Comparison of ENCODE assay signal across 21 cellular contexts in genomic region chr6:129637340-129638054, GRCh38.
A peak's percentile ranks its signal among the peaks of the same experiment; 100 is the strongest.
DNase-seq lines count a peak whose midpoint lies in the region; ATAC-seq, FAIRE-seq and TF ChIP-seq lines count a peak whose summit lies in the region.
"Had no signal": no experiment of that assay in that cellular context is flagged by ENCODE, and none has a peak within 500 bp of the region (broad histone marks: within the 10 kb centered on the region; RNA-seq: fewer than 3 reads in every experiment).

No MANE protein-coding gene starts in this region.

- 45 to 47% methylated on average over 3 of the region's 3 CpGs for WGBS in pancreas, 2 donors
- WGBS in spleen, 5 donors, result 75 to 81% (median 78%) methylated on average over 3 of the region's 3 CpGs

- H3K79me2 ChIP-seq in HCT116 (ENCODE audit: insufficient read depth, low read length), result peaks cover 24% of the 10 kb centered on the region

- H3K27me3 Mint-ChIP-seq in dendritic cell treated with granulocyte-macrophage colony-stimulating factor and Interleukin-4, amounts not matched to agents 40 ng/mL and 50 ng/mL, for 4 days, result no peaks in the 10 kb centered on the region

- ATAC-seq in HCT116, result no peak
- ATAC-seq in pancreas, result peak; percentile 30 to 71 (median 50)
- ATAC-seq in HG03097 (IDR thresholded peaks at IDR 0.05; ENCODE audit: low FRiP score, unreplicated experiment), result no peak
- ATAC-seq: foreskin keratinocyte, left colon had no signal

- H3K4me2 ChIP-seq in HCT116 (ENCODE audit: low read length), result no peak overlapping the region

- intact Hi-C loops in HCT116 (cut with micrococcal nuclease) (no loop called here), pancreas (cut with DNase I) (no loop called here), spleen (cut with DNase I; ENCODE audit: low total_unique reads) (no loop called here)
- intact Hi-C loops in dendritic cell treated with granulocyte-macrophage colony-stimulating factor and Interleukin-4, amounts not matched to agents 40 ng/mL and 50 ng/mL, for 4 days (cut with micrococcal nuclease), result no loop called here

- no peak overlapping the region for H3K4me3 Mint-ChIP-seq in dendritic cell treated with granulocyte-macrophage colony-stimulating factor and Interleukin-4, amounts not matched to agents 40 ng/mL and 50 ng/mL, for 4 days
- H3K4me3 Mint-ChIP-seq: T-helper 2 cell treated with Interferon-gamma antibody and Interleukin-4, amounts not matched to agents 5 μg/mL and 100 μg/mL, for 36 hours had no signal

- FAIRE-seq in pancreas (lab: Jason Lieb, UNC), result no peak
- FAIRE-seq: GM12892, HTR-8/SVneo, small intestine had no signal

- H3K27ac ChIP-seq in HCT116 (ENCODE audit: low read depth, low read length), result peak overlapping the region; percentile 99
- peak overlapping the region; percentile 25 to 67 (median 38) for H3K27ac ChIP-seq in pancreas
- H3K27ac ChIP-seq in spleen, result peak overlapping the region in 4 of 8 donors; percentile 16 to 56 (median 40)
- H3K27ac ChIP-seq: foreskin keratinocyte, SJCRH30 had no signal

- no peak overlapping the region for H3K9ac ChIP-seq in HCT116 (ENCODE audit: low read length)

- no TSS peak for BruUV-seq in HCT116 (replicated peaks; lab: Mats Ljungman, UMichigan)

- no peaks in the 10 kb centered on the region for H3K9me3 Mint-ChIP-seq in dendritic cell treated with granulocyte-macrophage colony-stimulating factor and Interleukin-4, amounts not matched to agents 40 ng/mL and 50 ng/mL, for 4 days
- H3K9me3 Mint-ChIP-seq: activated T-helper 2 cell treated with anti-CD3 and anti-CD28 coated beads, Interferon-gamma antibody, Interleukin-2, Interleukin-4, amounts not matched to agents 10 μg/mL and 5 μg/mL and 100 μg/mL, durations not matched to agents 14 hours and 24 hours and 36 hours; T-helper 2 cell treated with Interferon-gamma antibody and Interleukin-4, amounts not matched to agents 5 μg/mL and 100 μg/mL, for 36 hours had no signal

- peak overlapping the region; percentile 62 for H3K27ac Mint-ChIP-seq in dendritic cell treated with granulocyte-macrophage colony-stimulating factor and Interleukin-4, amounts not matched to agents 40 ng/mL and 50 ng/mL, for 4 days
- H3K27ac Mint-ChIP-seq: activated T-helper 2 cell treated with anti-CD3 and anti-CD28 coated beads, Interferon-gamma antibody, Interleukin-2, Interleukin-4, amounts not matched to agents 10 μg/mL and 5 μg/mL and 100 μg/mL, durations not matched to agents 14 hours and 24 hours and 36 hours; T-helper 2 cell treated with Interferon-gamma antibody and Interleukin-4, amounts not matched to agents 5 μg/mL and 100 μg/mL, for 36 hours had no signal

- H3K4me1 Mint-ChIP-seq in dendritic cell treated with granulocyte-macrophage colony-stimulating factor and Interleukin-4, amounts not matched to agents 40 ng/mL and 50 ng/mL, for 4 days (ENCODE audit: low read depth), result peaks cover 50% of the 10 kb centered on the region

- H4K20me1 ChIP-seq in HCT116 (ENCODE audit: insufficient read depth), result no peaks in the 10 kb centered on the region

- H3K4me1 ChIP-seq in HCT116 (ENCODE audit: control insufficient read depth in 1 of 2, insufficient read depth in 2 of 2, low read length in 2 of 2) (peaks cover 50 to 68% of the 10 kb centered on the region in 2 experiments), pancreas (peaks cover 20 to 37% (median 36%) of the 10 kb centered on the region in 3 donors), spleen (peaks cover 0 to 24% (median 10%) of the 10 kb centered on the region in 6 donors)
- H3K4me1 ChIP-seq: SJCRH30 had no signal

- no peaks in the 10 kb centered on the region for H3K9me2 ChIP-seq in HCT116 (ENCODE audit: insufficient read depth)

- POLR2A ChIA-PET in HCT116 (lab: Charles Lee), result no interaction called here

- peaks cover 9 to 15% of the 10 kb centered on the region in 2 experiments; a peak in 2 of 4 replicates for H3K36me3 ChIP-seq in HCT116 (ENCODE audit: control insufficient read depth in 1 of 2, insufficient read depth in 2 of 2, low read length in 2 of 2)
- H3K36me3 ChIP-seq in pancreas, result no peaks in the 10 kb centered on the region
- peaks cover 0 to 46% (median 0%) of the 10 kb centered on the region in 6 donors for H3K36me3 ChIP-seq in spleen

- H3K27me3 ChIP-seq in HCT116 (ENCODE audit: insufficient read depth, low read length) (no peaks in the 10 kb centered on the region), pancreas (no peaks in the 10 kb centered on the region), spleen (replicated peaks in 1 of 7) (no peaks in the 10 kb centered on the region)
- H3K27me3 ChIP-seq: foreskin keratinocyte, SJCRH30 had no signal

- no peak for TF ChIP-seq POLR2A in HCT116 (IDR thresholded peaks at IDR 0.05; ENCODE audit: borderline replicate concordance, extremely low read depth, insufficient read depth, insufficient read length)
- TF ChIP-seq POLR2A in spleen (IDR thresholded peaks at IDR 0.05), result no peak

- no peak overlapping the region for H2AFZ ChIP-seq in HCT116 (ENCODE audit: low read depth, low read length, poor library complexity, severe bottlenecking)

- CTCF ChIA-PET in HCT116 (lab: Charles Lee), result no interaction called here

- peaks cover 93% of the 10 kb centered on the region for H3K36me3 Mint-ChIP-seq in dendritic cell treated with granulocyte-macrophage colony-stimulating factor and Interleukin-4, amounts not matched to agents 40 ng/mL and 50 ng/mL, for 4 days (ENCODE audit: low read depth)

- no peak overlapping the region for H3K4me3 ChIP-seq in HCT116 (replicated peaks in 1 of 2; ENCODE audit: low read depth in 1 of 2, low read length in 2 of 2)
- no peak overlapping the region for H3K4me3 ChIP-seq in pancreas
- no peak overlapping the region for H3K4me3 ChIP-seq in spleen
- H3K4me3 ChIP-seq: SJCRH30 had no signal

- no peak for DNase-seq in HCT116 (ENCODE audit: low read depth, low spot score)
- peak; percentile 36 for DNase-seq in NCI-H460 (ENCODE audit: extremely low read depth, low read depth)
- DNase-seq in pancreas, result no peak
- DNase-seq in spleen, result no peak
- no peak for DNase-seq in NCI-H526 (lab: John Stamatoyannopoulos, UW)
- DNase-seq: activated CD4-positive, CD25-positive, alpha-beta regulatory T cell treated with anti-CD3 and anti-CD28 coated beads, Interleukin-2, amount 50 U/mL, for 72 hours; foreskin keratinocyte; GF-D8; left colon; NCI-H1694 treated with DMSO at 0.1 percent for 48 hours; NCI-H446; SJCRH30; small intestine; stimulated activated CD4-positive, alpha-beta T cell treated with anti-CD3 and anti-CD28 coated beads, Interleukin-4, amount 100 ng/mL, for 4 hours; stimulated activated CD8-positive, alpha-beta memory T cell treated with anti-CD3 and anti-CD28 coated beads, Interleukin-4, amount 100 ng/mL, for 48 hours had no signal

- H3K9me3 ChIP-seq in HCT116 (ENCODE audit: control insufficient read depth in 1 of 2, insufficient read depth in 1 of 2, low read depth in 1 of 2, low read length in 2 of 2), result no peaks in the 10 kb centered on the region
- H3K9me3 ChIP-seq in pancreas, result no peaks in the 10 kb centered on the region
- H3K9me3 ChIP-seq in spleen, result no peaks in the 10 kb centered on the region
- H3K9me3 ChIP-seq: SJCRH30 had no signal

- no peak for TF ChIP-seq RAD21 in HCT116 (IDR thresholded peaks at IDR 0.05; ENCODE audit: low read depth)

- TF ChIP-seq CTCF in HCT116 (IDR thresholded peaks at IDR 0.05 in 2 of 3, conservative IDR thresholded peaks at IDR 0.05 in 1 of 3; ENCODE audit: borderline replicate concordance in 1 of 3, insufficient read depth in 1 of 3, low read depth in 2 of 3, low read length in 2 of 3) (no peak), pancreas (IDR thresholded peaks at IDR 0.05) (no peak), spleen (IDR thresholded peaks at IDR 0.05 in 8 of 11, conservative IDR thresholded peaks at IDR 0.05 in 3 of 11) (no peak)

- RAD21 ChIA-PET in HCT116 (lab: Charles Lee; ENCODE audit: low non-redundant PET in 1 of 2, low total read pairs in 2 of 2, uncharacterized antibody in 2 of 2, unreplicated experiment in 2 of 2), result no interaction called here

TF ChIP-seq in HCT116, 20 proteins besides CTCF, POLR2A, EP300 and RAD21 (continues in another document):
- TF ChIP-seq SIN3A (IDR thresholded peaks at IDR 0.05; ENCODE audit: low read depth) (no peak), ZBTB33 (IDR thresholded peaks at IDR 0.05; ENCODE audit: extremely low read depth, insufficient replicate concordance, low read length) (no peak), EZH2phosphoT487 (IDR thresholded peaks at IDR 0.05; ENCODE audit: borderline replicate concordance) (no peak)

Comparison
In these comparisons a context has a peak if more than half of its experiments do, and no peak if none do; other contexts are left out.
1. ATAC-seq: peak in pancreas (4 of 4); none in HCT116 (single experiment) and HG03097 (single experiment).